Comparison of ENCODE assay signal across 8 cellular contexts in genomic region chr15:69394556-69395282, GRCh38. TPM values are rescaled to one million over a fixed set of nuclear protein-coding genes. Genes with fewer than 3 reads are reported as not detected.
DNase-seq lines count a peak whose midpoint lies in the region; ATAC-seq, FAIRE-seq and TF ChIP-seq lines count a peak whose summit lies in the region.

No MANE protein-coding gene starts in this region.

- no peak overlapping the region for H3K9ac ChIP-seq in kidney (ENCODE audit: low read length in 2 of 2)

- peak; percentile 57 for ATAC-seq in GM21360 (IDR thresholded peaks at IDR 0.05; ENCODE audit: unreplicated experiment)
- no peak for ATAC-seq in HG03135 (IDR thresholded peaks at IDR 0.05; ENCODE audit: unreplicated experiment)

- peaks cover 11 to 28% of the 10 kb centered on the region in 2 donors for H3K36me3 ChIP-seq in kidney (ENCODE audit: control insufficient read depth in 1 of 2, insufficient read depth in 2 of 2, low read length in 2 of 2)

- no peak overlapping the region for H3K27ac ChIP-seq in C4-2B
- H3K27ac ChIP-seq in kidney (ENCODE audit: low read depth in 2 of 2, low read length in 2 of 2): peak overlapping the region in 1 of 2 donors; percentile 49

- peak; percentile 97 for TF ChIP-seq CTCF in C4-2B (conservative IDR thresholded peaks at IDR 0.05)
- peak; percentile 94 for TF ChIP-seq CTCF in cardiac fibroblast (IDR thresholded peaks at IDR 0.05; ENCODE audit: low read depth, low read length)
- peak; percentile 97 for TF ChIP-seq CTCF in kidney (IDR thresholded peaks at IDR 0.05; ENCODE audit: borderline replicate concordance, extremely low read depth, insufficient read depth)

- intact Hi-C loops in kidney (cut with DNase I): loop anchor here (10.0 kb wide), 1 partner anchor 340 kb away; no protein-coding TSS in a partner anchor

- H3K4me3 ChIP-seq in cardiac fibroblast (replicated peaks in 1 of 2; ENCODE audit: low read depth in 2 of 2, low read length in 2 of 2) (no peak overlapping the region), kidney (ENCODE audit: low read length in 2 of 2) (no peak overlapping the region)

- no peaks in the 10 kb centered on the region for H3K9me3 ChIP-seq in kidney (ENCODE audit: control insufficient read depth in 1 of 2, low read length in 2 of 2)

- DNase-seq in NCI-H146 treated with DMSO at 0.1 percent for 48 hours (lab: John Stamatoyannopoulos, UW; ENCODE audit: unreplicated experiment) (peak; percentile 4), cardiac fibroblast (ENCODE audit: low read depth in 2 of 2) (peak; percentile 78 to 81), kidney (peak; percentile 92)
- peak; percentile 61 for DNase-seq in activated CD4-positive, CD25-positive, alpha-beta regulatory T cell treated with anti-CD3 and anti-CD28 coated beads, Interleukin-2, amount 50 U/mL, for 16 hours (ENCODE audit: low read depth, low spot score)
- DNase-seq in stimulated activated CD4-positive, alpha-beta T cell treated with anti-CD3 and anti-CD28 coated beads, Interleukin-1b, Interleukin-23, amount 100 ng/mL, for 24 hours (ENCODE audit: low read depth in 4 of 4, low spot score in 1 of 4): peak; percentile 75 to 90 (median 79)

- peaks cover 22% of the 10 kb centered on the region in 2 donors for H3K4me1 ChIP-seq in kidney (ENCODE audit: control insufficient read depth in 1 of 2, insufficient read depth in 1 of 2, low read depth in 1 of 2, low read length in 2 of 2)

- FAIRE-seq in kidney (lab: Jason Lieb, UNC): no peak

RNA-seq across cellular contexts. Expression of gene KIF23, which starts 19.4 kb away (rescaled TPM):
- 2.5 TPM for total RNA-seq in kidney
- polyA plus RNA-seq in kidney (ENCODE audit: insufficient read depth, low read depth, low replicate concordance): 3.6 TPM

RNA-seq across cellular contexts. Expression of gene RPLP1, which starts 57.9 kb away (rescaled TPM):
- 1,303 TPM for total RNA-seq in kidney
- polyA plus RNA-seq in kidney (ENCODE audit: insufficient read depth, low read depth, low replicate concordance): 2,805 TPM

Comparison
In these comparisons a context has a peak if more than half of its experiments do, and no peak if none do; other contexts are left out.
1. DNase-seq: peak in every context shown above with its lines; median percentile 92 in kidney; 80 in cardiac fibroblast; 79 in stimulated activated CD4-positive, alpha-beta T cell treated with anti-CD3 and anti-CD28 coated beads, Interleukin-1b, Interleukin-23, amount 100 ng/mL, for 24 hours; 61 in activated CD4-positive, CD25-positive, alpha-beta regulatory T cell treated with anti-CD3 and anti-CD28 coated beads, Interleukin-2, amount 50 U/mL, for 16 hours; 4 in NCI-H146 treated with DMSO at 0.1 percent for 48 hours.